In genomic region chr2:232512557-232512956, GRCh38 we compare ENCODE assay signal across 19 cellular contexts. TPM values are rescaled to one million over a fixed set of nuclear protein-coding genes. Genes with fewer than 3 reads are reported as not detected.
DNase-seq lines count a peak whose midpoint lies in the region; ATAC-seq, FAIRE-seq and TF ChIP-seq lines count a peak whose summit lies in the region.
"Had no signal": no experiment of that assay in that cellular context is flagged by ENCODE, and none has a peak within 500 bp of the region (broad histone marks: within the 10 kb centered on the region; RNA-seq: fewer than 3 reads in every experiment).

No MANE protein-coding gene starts in this region.

- peaks cover 0 to 1% (median under 1%) of the 10 kb centered on the region in 4 experiments; a peak in 3 of 7 replicates for H3K27me3 ChIP-seq in H1 (replicated peaks in 1 of 4; ENCODE audit: control insufficient read depth in 3 of 4, extremely low read depth in 1 of 4, insufficient read depth in 3 of 4, low read length in 3 of 4)
- no peaks in the 10 kb centered on the region for H3K27me3 ChIP-seq in upper lobe of left lung

- 75% methylated on average over 10 of the region's 10 CpGs; no CpG with 5 or more reads in 1 of the 2 experiments for WGBS in H1 (ENCODE audit: extremely low coverage in 1 of 2, insufficient coverage in 1 of 2, insufficient read length in 1 of 2, insufficient replicate concordance in 2 of 2, low coverage in 1 of 2, low lambda C conversion rate in 2 of 2, missing lambda C conversion rate in 1 of 2), 2 experiments
- 83 to 93% methylated on average over 3 to 10 of the region's 10 CpGs for WGBS in upper lobe of left lung, 2 donors

- peak overlapping the region; percentile 44; the same call in 1 of the 2 replicates for H2BK5ac ChIP-seq in H1 (ENCODE audit: low read depth, low read length)

- peak; percentile 46 for DNase-seq in NCI-H748 (lab: John Stamatoyannopoulos, UW; ENCODE audit: unreplicated experiment)
- DNase-seq in NCI-H748 treated with DMSO at 0.1 percent for 48 hours (lab: John Stamatoyannopoulos, UW) = no peak
- peak; percentile 75 for DNase-seq in NCI-H69 (lab: John Stamatoyannopoulos, UW)
- DNase-seq in H1 (ENCODE audit: low read depth in 1 of 2, low spot score in 2 of 2) = no peak
- no peak for DNase-seq in upper lobe of left lung
- DNase-seq: Caco-2, DMS53, HCEC 1CT, NCI-H187, NCI-H2171, NCI-H524, Right ventricle myocardium superior had no signal

- H2AK5ac ChIP-seq in H1 (ENCODE audit: low read depth, low read length) = no peak overlapping the region

- no peak overlapping the region for H3K9ac ChIP-seq in H1 (replicated peaks in 1 of 4; ENCODE audit: extremely low read depth in 1 of 4, low read depth in 3 of 4, low read length in 3 of 4)

- no peak overlapping the region for H4K91ac ChIP-seq in H1 (replicated peaks; ENCODE audit: insufficient read length, low read length)

- TF ChIP-seq POLR2A in H1 (IDR thresholded peaks at IDR 0.05; ENCODE audit: control extremely low read depth in 1 of 2, low read depth in 2 of 2, low read length in 2 of 2) (no peak), upper lobe of left lung (IDR thresholded peaks at IDR 0.05) (no peak)

- no peak for FAIRE-seq in H1 (lab: Jason Lieb, UNC)
- FAIRE-seq: A204.1 had no signal

- peaks cover 0 to 10% (median 2%) of the 10 kb centered on the region in 4 experiments; a peak in 2 of 7 replicates for H3K4me1 ChIP-seq in H1 (replicated peaks in 1 of 4; ENCODE audit: control insufficient read depth in 3 of 4, insufficient read depth in 4 of 4, low read length in 3 of 4)
- no peaks in the 10 kb centered on the region for H3K4me1 ChIP-seq in upper lobe of left lung

- no peak overlapping the region for H3K56ac ChIP-seq in H1 (replicated peaks; ENCODE audit: insufficient read length, low read depth, low read length)

- peak overlapping the region; percentile 88; the same call in 1 of the 2 replicates for H2BK15ac ChIP-seq in H1 (ENCODE audit: low read length)

- H3K79me1 ChIP-seq in H1 (ENCODE audit: low read depth, low read length) = no peaks in the 10 kb centered on the region

- peaks cover 2% of the 10 kb centered on the region; the same call in 1 of the 2 replicates for H3K23me2 ChIP-seq in H1 (ENCODE audit: low read depth, low read length)

- H3K27me3 Mint-ChIP-seq in activated T-helper 17 cell treated with anti-CD3 and anti-CD28 coated beads, Interleukin-2, amount 50 U/mL, for 72 hours = peaks cover 5% of the 10 kb centered on the region

- H3K4me3 Mint-ChIP-seq in activated T-helper 17 cell treated with anti-CD3 and anti-CD28 coated beads, Interleukin-2, amount 50 U/mL, for 72 hours = no peak overlapping the region
- H3K4me3 Mint-ChIP-seq: IgD-negative memory B cell had no signal

- H3K23ac ChIP-seq in H1 (ENCODE audit: insufficient read length) = no peak overlapping the region

- TF ChIP-seq CTCF in H1 (IDR thresholded peaks at IDR 0.05; ENCODE audit: control extremely low read depth in 1 of 3, insufficient read depth in 1 of 3, low read depth in 1 of 3, low read length in 3 of 3) (no peak), upper lobe of left lung (IDR thresholded peaks at IDR 0.05) (no peak)

- H2BK20ac ChIP-seq in H1 (ENCODE audit: low read length) = no peak overlapping the region

- TF ChIP-seq EP300 in H1 (IDR thresholded peaks at IDR 0.05; ENCODE audit: borderline replicate concordance in 1 of 2, low read depth in 2 of 2, low read length in 2 of 2) (no peak), upper lobe of left lung (IDR thresholded peaks at IDR 0.05) (no peak)

- H3K36me3 Mint-ChIP-seq in activated T-helper 17 cell treated with anti-CD3 and anti-CD28 coated beads, Interleukin-2, amount 50 U/mL, for 72 hours (ENCODE audit: low read depth) = no peaks in the 10 kb centered on the region
- H3K36me3 Mint-ChIP-seq: IgD-negative memory B cell had no signal

- no peaks in the 10 kb centered on the region for H3K9me3 Mint-ChIP-seq in activated T-helper 17 cell treated with anti-CD3 and anti-CD28 coated beads, Interleukin-2, amount 50 U/mL, for 72 hours
- H3K9me3 Mint-ChIP-seq: IgD-negative memory B cell had no signal

- POLR2A ChIA-PET in H1 (lab: Charles Lee; ENCODE audit: partially characterized antibody) = interaction anchor here (1.2 kb wide), 1 partner anchor 11 kb away, joined by 3 read pairs; no protein-coding TSS in a partner anchor

- TF ChIP-seq RAD21 in H1 (IDR thresholded peaks at IDR 0.05 in 1 of 2, conservative IDR thresholded peaks at IDR 0.05 in 1 of 2; ENCODE audit: low read depth in 2 of 2, low read length in 2 of 2) = no peak

- peak overlapping the region; percentile 50; the same call in 1 of the 2 replicates for H2BK12ac ChIP-seq in H1 (ENCODE audit: low read depth, low read length)

- no peak overlapping the region for H3K4me3 ChIP-seq in H1 (ENCODE audit: extremely low read depth in 1 of 4, insufficient read depth in 2 of 4, low read depth in 3 of 4, low read length in 4 of 4)
- no peak overlapping the region for H3K4me3 ChIP-seq in upper lobe of left lung

- CTCF ChIA-PET in H1 (lab: Charles Lee; ENCODE audit: partially characterized antibody) = interaction anchor here (0.8 to 10.8 kb wide), 12 partner anchors 9 to 150 kb away, joined by 3 to 176 read pairs (median 4); partner anchors contain the start of genes CHRND and PRSS56

- H3K36me3 ChIP-seq in H1 (ENCODE audit: control insufficient read depth in 2 of 4, insufficient read depth in 4 of 4, low read length in 3 of 4) (no peaks in the 10 kb centered on the region), upper lobe of left lung (no peaks in the 10 kb centered on the region)

- ATAC-seq in activated T-helper 17 cell treated with anti-CD3 and anti-CD28 coated beads, Interleukin-2, amount 50 U/mL, for 72 hours (replicated peaks) = no peak
- no peak for ATAC-seq in HG03378 (IDR thresholded peaks at IDR 0.05; ENCODE audit: unreplicated experiment)
- ATAC-seq in upper lobe of left lung (ENCODE audit: low FRiP score in 2 of 2) = no peak
- ATAC-seq in GM19351 (IDR thresholded peaks at IDR 0.05; ENCODE audit: unreplicated experiment) = no peak
- ATAC-seq: Panc1, SK-N-SH treated with all-trans-retinoic acid at 6 μM for 48 hours had no signal

- H3K9me3 ChIP-seq in H1 (ENCODE audit: insufficient read depth in 2 of 2, low read depth in 1 of 2, low read length in 1 of 2) = no peaks in the 10 kb centered on the region
- no peaks in the 10 kb centered on the region for H3K9me3 ChIP-seq in upper lobe of left lung
- H3K9me3 ChIP-seq: Caco-2 had no signal

- no peaks in the 10 kb centered on the region for H4K20me1 ChIP-seq in H1 (replicated peaks in 1 of 2; ENCODE audit: control insufficient read depth in 1 of 2, insufficient read depth in 2 of 2, low read length in 2 of 2)

- no peak overlapping the region for H3K27ac ChIP-seq in H1 (ENCODE audit: low read depth, low read length)
- no peak overlapping the region for H3K27ac ChIP-seq in upper lobe of left lung

- no peak overlapping the region for H3K4ac ChIP-seq in H1 (replicated peaks; ENCODE audit: insufficient read length, low read depth, low read length)

- H3K79me2 ChIP-seq in H1 (ENCODE audit: control insufficient read depth in 1 of 2, insufficient read depth in 2 of 2, low read length in 2 of 2) = no peaks in the 10 kb centered on the region

- no peak overlapping the region for H3K4me2 ChIP-seq in H1 (ENCODE audit: insufficient read depth in 1 of 2, low read depth in 2 of 2, low read length in 2 of 2)

- H3K27ac Mint-ChIP-seq in activated T-helper 17 cell treated with anti-CD3 and anti-CD28 coated beads, Interleukin-2, amount 50 U/mL, for 72 hours = no peak overlapping the region

- H2AFZ ChIP-seq in H1 (ENCODE audit: low read length) = no peak overlapping the region

- H3K14ac ChIP-seq in H1 (ENCODE audit: insufficient read length) = no peak overlapping the region

- H4K8ac ChIP-seq in H1 (ENCODE audit: extremely low read depth, insufficient read depth, low read length) = no peak overlapping the region; the same call in 1 of the 2 replicates

- H3K4me1 Mint-ChIP-seq in activated T-helper 17 cell treated with anti-CD3 and anti-CD28 coated beads, Interleukin-2, amount 50 U/mL, for 72 hours = no peaks in the 10 kb centered on the region
- H3K4me1 Mint-ChIP-seq: IgD-negative memory B cell had no signal

- H4K5ac ChIP-seq in H1 (ENCODE audit: insufficient read length, low read depth, low read length) = no peak overlapping the region

- no peak overlapping the region for H2BK120ac ChIP-seq in H1 (replicated peaks; ENCODE audit: low read depth, low read length)

- no peak overlapping the region for H3K18ac ChIP-seq in H1 (ENCODE audit: extremely low read depth, low read length)

RNA-seq across cellular contexts. Expression of gene PRSS56, which starts 7.6 kb away (rescaled TPM):
- not detected in 2 replicates for total RNA-seq in H1 (2021; fragmentation: NEBNext Ultra II Directional; extraction: Animal tissue kit (Norgen Biotek cat#: 25700))
- polyA plus RNA-seq in H1 (2011; rRNA removed) = 0.03 and 0.11 TPM in 2 replicates
- polyA plus RNA-seq in H1 (2011; cell fraction: cytosol; rRNA removed) = 0.09 TPM
- polyA plus RNA-seq in H1 (2011; cell fraction: nucleus; rRNA removed) = 0.14 TPM
- 0.17 TPM in 1 of 4 replicates, not detected in the others for polyA plus RNA-seq in H1 (2012, experiment 1 of 2)
- not detected for polyA plus RNA-seq in H1 (2012, experiment 2 of 2)
- polyA plus RNA-seq in H1 (2013, experiment 1 of 2) = not detected
- not detected for polyA plus RNA-seq in H1 (2013, experiment 2 of 2)
- polyA minus RNA-seq in H1 (2011; rRNA and poly(A)+ RNA removed) = not detected in 2 replicates
- polyA minus RNA-seq in H1 (2011; cell fraction: cytosol; rRNA and poly(A)+ RNA removed) = not detected
- not detected for polyA minus RNA-seq in H1 (2011; cell fraction: nucleus; rRNA and poly(A)+ RNA removed)
- not detected for total RNA-seq in activated T-helper 17 cell treated with anti-CD3 and anti-CD28 coated beads, Interleukin-2, amount 50 U/mL, for 72 hours
- total RNA-seq in upper lobe of left lung = not detected
- total RNA-seq: Caco-2 had no signal
- polyA plus RNA-seq: IgD-negative memory B cell had no signal

RNA-seq across cellular contexts. Expression of gene CHRND, which starts 13.4 kb away (rescaled TPM):
- not detected in 2 replicates for total RNA-seq in H1 (2021; fragmentation: NEBNext Ultra II Directional; extraction: Animal tissue kit (Norgen Biotek cat#: 25700))
- polyA plus RNA-seq in H1 (2011; rRNA removed) = 0.11 and 0.24 TPM in 2 replicates
- 0.21 TPM for polyA plus RNA-seq in H1 (2011; cell fraction: cytosol; rRNA removed)
- polyA plus RNA-seq in H1 (2011; cell fraction: nucleus; rRNA removed) = 0.40 TPM
- 0.09 to 0.27 TPM (median 0.13 TPM) in 3 of 4 replicates, not detected in the other for polyA plus RNA-seq in H1 (2012, experiment 1 of 2)
- 0.35 TPM for polyA plus RNA-seq in H1 (2012, experiment 2 of 2)
- 0.12 TPM for polyA plus RNA-seq in H1 (2013, experiment 1 of 2)
- polyA plus RNA-seq in H1 (2013, experiment 2 of 2) = 0.11 TPM
- polyA minus RNA-seq in H1 (2011; rRNA and poly(A)+ RNA removed) = 0.06 TPM in 1 of 2 replicates, not detected in the other
- polyA minus RNA-seq in H1 (2011; cell fraction: cytosol; rRNA and poly(A)+ RNA removed) = not detected
- polyA minus RNA-seq in H1 (2011; cell fraction: nucleus; rRNA and poly(A)+ RNA removed) = not detected
- total RNA-seq in activated T-helper 17 cell treated with anti-CD3 and anti-CD28 coated beads, Interleukin-2, amount 50 U/mL, for 72 hours = not detected
- total RNA-seq in upper lobe of left lung = not detected
- total RNA-seq: Caco-2, Right ventricle myocardium superior had no signal
- polyA plus RNA-seq: IgD-negative memory B cell had no signal

RNA-seq across cellular contexts. Expression of gene ECEL1, which starts 24.9 kb away (rescaled TPM):
- 6.5 and 7.7 TPM in 2 replicates for total RNA-seq in H1 (2021; fragmentation: NEBNext Ultra II Directional; extraction: Animal tissue kit (Norgen Biotek cat#: 25700))
- 20.2 and 27.9 TPM in 2 replicates for polyA plus RNA-seq in H1 (2011; rRNA removed)
- 18.1 TPM for polyA plus RNA-seq in H1 (2011; cell fraction: cytosol; rRNA removed)
- polyA plus RNA-seq in H1 (2011; cell fraction: nucleus; rRNA removed) = 86.7 TPM
- polyA plus RNA-seq in H1 (2012, experiment 1 of 2) = 5.2 to 12.4 TPM (median 10.2 TPM) in 4 replicates
- 9.9 TPM for polyA plus RNA-seq in H1 (2012, experiment 2 of 2)
- 8.7 TPM for polyA plus RNA-seq in H1 (2013, experiment 1 of 2)
- 7.6 TPM for polyA plus RNA-seq in H1 (2013, experiment 2 of 2)
- 7.0 and 9.2 TPM in 2 replicates for polyA minus RNA-seq in H1 (2011; rRNA and poly(A)+ RNA removed)
- 7.3 TPM for polyA minus RNA-seq in H1 (2011; cell fraction: cytosol; rRNA and poly(A)+ RNA removed)
- polyA minus RNA-seq in H1 (2011; cell fraction: nucleus; rRNA and poly(A)+ RNA removed) = 11.7 TPM
- total RNA-seq in activated T-helper 17 cell treated with anti-CD3 and anti-CD28 coated beads, Interleukin-2, amount 50 U/mL, for 72 hours = not detected
- total RNA-seq in upper lobe of left lung = under 1 TPM in 2 of 6 donors, not detected in 4; 0.14 to 0.40 TPM
- total RNA-seq: Right ventricle myocardium superior had no signal
- polyA plus RNA-seq: IgD-negative memory B cell had no signal

RNA-seq across cellular contexts. Expression of gene CHRNG, which starts 26.9 kb away (rescaled TPM):
- total RNA-seq in H1 (2021; fragmentation: NEBNext Ultra II Directional; extraction: Animal tissue kit (Norgen Biotek cat#: 25700)) = not detected in 2 replicates
- 0.05 TPM in 2 replicates for polyA plus RNA-seq in H1 (2011; rRNA removed)
- polyA plus RNA-seq in H1 (2011; cell fraction: cytosol; rRNA removed) = 0.08 TPM
- 0.14 TPM for polyA plus RNA-seq in H1 (2011; cell fraction: nucleus; rRNA removed)
- 0.09 to 0.12 TPM in 2 of 4 replicates, not detected in the others for polyA plus RNA-seq in H1 (2012, experiment 1 of 2)
- not detected for polyA plus RNA-seq in H1 (2012, experiment 2 of 2)
- 0.02 TPM for polyA plus RNA-seq in H1 (2013, experiment 1 of 2)
- polyA plus RNA-seq in H1 (2013, experiment 2 of 2) = not detected
- polyA minus RNA-seq in H1 (2011; rRNA and poly(A)+ RNA removed) = not detected in 2 replicates
- polyA minus RNA-seq in H1 (2011; cell fraction: cytosol; rRNA and poly(A)+ RNA removed) = not detected
- not detected for polyA minus RNA-seq in H1 (2011; cell fraction: nucleus; rRNA and poly(A)+ RNA removed)
- total RNA-seq in activated T-helper 17 cell treated with anti-CD3 and anti-CD28 coated beads, Interleukin-2, amount 50 U/mL, for 72 hours = not detected
- not detected for total RNA-seq in upper lobe of left lung
- total RNA-seq: Caco-2, Right ventricle myocardium superior had no signal
- polyA plus RNA-seq: IgD-negative memory B cell had no signal

RNA-seq across cellular contexts. Expression of gene TIGD1, which starts 37.8 kb away (rescaled TPM):
- total RNA-seq in H1 (2021; fragmentation: NEBNext Ultra II Directional; extraction: Animal tissue kit (Norgen Biotek cat#: 25700)) = 7.9 and 8.3 TPM in 2 replicates
- polyA plus RNA-seq in H1 (2011; rRNA removed) = 4.2 and 4.7 TPM in 2 replicates
- polyA plus RNA-seq in H1 (2011; cell fraction: cytosol; rRNA removed) = 6.3 TPM
- polyA plus RNA-seq in H1 (2011; cell fraction: nucleus; rRNA removed) = 7.5 TPM
- 4.8 to 7.0 TPM (median 5.5 TPM) in 4 replicates for polyA plus RNA-seq in H1 (2012, experiment 1 of 2)
- polyA plus RNA-seq in H1 (2012, experiment 2 of 2) = 1.2 TPM
- polyA plus RNA-seq in H1 (2013, experiment 1 of 2) = 8.7 TPM
- polyA plus RNA-seq in H1 (2013, experiment 2 of 2) = 7.2 TPM
- polyA minus RNA-seq in H1 (2011; rRNA and poly(A)+ RNA removed) = 5.9 and 6.4 TPM in 2 replicates
- 4.4 TPM for polyA minus RNA-seq in H1 (2011; cell fraction: cytosol; rRNA and poly(A)+ RNA removed)
- polyA minus RNA-seq in H1 (2011; cell fraction: nucleus; rRNA and poly(A)+ RNA removed) = 25.9 TPM
- 1 to 10 TPM; 6.0 to 7.7 TPM for total RNA-seq in activated T-helper 17 cell treated with anti-CD3 and anti-CD28 coated beads, Interleukin-2, amount 50 U/mL, for 72 hours
- 10 to 100 TPM in 1 of 6 donors, 1 to 10 TPM in 5; 2.6 to 12.6 (median 4.4) TPM for total RNA-seq in upper lobe of left lung

Comparison
In these comparisons a context has a peak if more than half of its experiments do, and no peak if none do; other contexts are left out.
1. DNase-seq: peak in NCI-H748 (single experiment) and NCI-H69 (single experiment); none in NCI-H748 treated with DMSO at 0.1 percent for 48 hours (single experiment), H1 (0 of 2) and upper lobe of left lung (0 of 2).